Comparison of ENCODE assay signal across 24 cellular contexts in genomic region chr7:30735631-30736030, GRCh38. TPM values are rescaled to one million over a fixed set of nuclear protein-coding genes. Genes with fewer than 3 reads are reported as not detected.
DNase-seq lines count a peak whose midpoint lies in the region; ATAC-seq, FAIRE-seq and TF ChIP-seq lines count a peak whose summit lies in the region.
"Had no signal": no experiment of that assay in that cellular context is flagged by ENCODE, and none has a peak within 500 bp of the region (broad histone marks: within the 10 kb centered on the region; RNA-seq: fewer than 3 reads in every experiment).

No MANE protein-coding gene starts in this region.

- CTCF ChIA-PET in K562 (lab: Yijun Ruan, JAX; ENCODE audit: low intra/inter-chr PET ratio) = no interaction called here

- intact Hi-C loops in K562 (cut with micrococcal nuclease) = loop anchor here (10.0 kb wide), 1 partner anchor 461 kb away; no protein-coding TSS in a partner anchor
- intact Hi-C loops in vagina (cut with DNase I) = no loop called here

- H3K9ac ChIP-seq in K562 (ENCODE audit: insufficient read depth in 1 of 2, low read depth in 2 of 2, low read length in 2 of 2) = no peak overlapping the region

- no peak for FAIRE-seq in D721Med (lab: Jason Lieb, UNC)
- no peak for FAIRE-seq in K562 (lab: Jason Lieb, UNC)
- FAIRE-seq: GM12891, GM18507 had no signal

- no TSS peak for BruUV-seq in K562 (replicated peaks; lab: Mats Ljungman, UMichigan)

- TF ChIP-seq EP300 in K562 (IDR thresholded peaks at IDR 0.05; ENCODE audit: low read length) = no peak

- DNase-seq in D721Med (ENCODE audit: insufficient read length, low spot score) = peak; percentile 88
- DNase-seq in NCI-H82 (lab: John Stamatoyannopoulos, UW) = peak; percentile 95
- no peak for DNase-seq in K562 (ENCODE audit: extremely low read depth in 1 of 4, low spot score in 3 of 4)
- no peak for DNase-seq in stimulated activated CD4-positive, alpha-beta T cell treated with anti-CD3 and anti-CD28 coated beads, Interleukin-12 subunit alpha, Interleukin-12 subunit beta, amount 100 ng/mL, for 4 hours
- no peak for DNase-seq in OCI-M2 (lab: John Stamatoyannopoulos, UW; ENCODE audit: unreplicated experiment)
- no peak for DNase-seq in NOMO-1 (lab: John Stamatoyannopoulos, UW; ENCODE audit: unreplicated experiment in 2 of 2)
- no peak for DNase-seq in vagina (ENCODE audit: extremely low spot score in 2 of 2)
- DNase-seq: C1 segment of cervical spinal cord; Caco-2; CD8-positive, alpha-beta T cell; DMS53; DMS79 treated with DMSO at 0.1 percent for 48 hours; GF-D8; H9 had no signal

- H3K36me3 ChIP-seq in K562 (ENCODE audit: control insufficient read depth, insufficient read depth, low read length) (no peaks in the 10 kb centered on the region), vagina (no peaks in the 10 kb centered on the region)

- in situ Hi-C loops in K562 (cut with MboI) = loop anchor here (10.0 kb wide), 1 partner anchor 571 kb away; no protein-coding TSS in a partner anchor

- no peak for ATAC-seq in K562
- ATAC-seq: CD8-positive, alpha-beta T cell; GM23338; HCT116 had no signal

- no peak overlapping the region for H3K4me3 ChIP-seq in K562
- no peak overlapping the region for H3K4me3 ChIP-seq in vagina
- H3K4me3 ChIP-seq: GM23338 had no signal

- H3K79me2 ChIP-seq in K562 (ENCODE audit: control insufficient read depth, insufficient read depth, low read length) = no peaks in the 10 kb centered on the region

- H4K20me1 ChIP-seq in K562 (replicated peaks; ENCODE audit: control insufficient read depth, insufficient read depth, low read length) = no peaks in the 10 kb centered on the region

- no peak overlapping the region for H2AFZ ChIP-seq in K562 (ENCODE audit: low read depth, low read length)
- H2AFZ ChIP-seq: GM23338 had no signal

- H3K27me3 ChIP-seq in K562 (ENCODE audit: control insufficient read depth in 2 of 2, insufficient read depth in 2 of 2, low read length in 2 of 2) = peaks cover 34 to 62% of the 10 kb centered on the region in 2 experiments
- no peaks in the 10 kb centered on the region for H3K27me3 ChIP-seq in vagina

- POLR2A ChIA-PET in K562 (lab: Yijun Ruan, JAX) = interaction anchor here (0.6 to 1.7 kb wide), 3 partner anchors 9 to 157 kb away, joined by 4 to 6 read pairs (median 4); no protein-coding TSS in a partner anchor

- no peaks in the 10 kb centered on the region for H3K9me1 ChIP-seq in K562 (ENCODE audit: control insufficient read depth, insufficient read depth, low read length)

- TF ChIP-seq RAD21 in K562 (CRISPR knock-in tag; conservative IDR thresholded peaks at IDR 0.05 in 1 of 2, IDR thresholded peaks at IDR 0.05 in 1 of 2) = no peak

- H3K27ac ChIP-seq in K562 (ENCODE audit: extremely low read depth, low read depth, low read length) = no peak overlapping the region
- H3K27ac ChIP-seq in vagina = no peak overlapping the region

- TF ChIP-seq POLR2A in K562 (conservative IDR thresholded peaks at IDR 0.05) (no peak), vagina (IDR thresholded peaks at IDR 0.05) (no peak)

- H3K4me2 ChIP-seq in K562 (ENCODE audit: insufficient read depth, low read length) = no peak overlapping the region
- H3K4me2 ChIP-seq: GM23338 had no signal

- H3K4me1 ChIP-seq in K562 (replicated peaks in 1 of 2; ENCODE audit: control insufficient read depth in 2 of 2, insufficient read depth in 2 of 2, low read length in 2 of 2) (peaks cover 0 to 4% of the 10 kb centered on the region in 2 experiments; a peak in 2 of 5 replicates), vagina (peaks cover 3% of the 10 kb centered on the region)
- H3K4me1 ChIP-seq: Caco-2 had no signal

- TF ChIP-seq CTCF in D721Med (IDR thresholded peaks at IDR 0.05; ENCODE audit: insufficient read depth, missing control alignments) (no peak), K562 (IDR thresholded peaks at IDR 0.05 in 2 of 3, conservative IDR thresholded peaks at IDR 0.05 in 1 of 3; ENCODE audit: insufficient read depth in 2 of 3, low read depth in 1 of 3, low read length in 3 of 3) (no peak), vagina (IDR thresholded peaks at IDR 0.05) (no peak)

- 4% methylated on average over 3 of the region's 3 CpGs for WGBS in K562 (ENCODE audit: insufficient coverage, low coverage, missing lambda C conversion rate)

- no peaks in the 10 kb centered on the region for H3K9me3 ChIP-seq in K562 (replicated peaks; ENCODE audit: control insufficient read depth, insufficient read depth, low read depth, low read length)
- no peaks in the 10 kb centered on the region for H3K9me3 ChIP-seq in vagina
- H3K9me3 ChIP-seq: Caco-2 had no signal

TF ChIP-seq in K562, 482 proteins besides CTCF, POLR2A, EP300 and RAD21 (continues in another document):
- TF ChIP-seq TFAM (CRISPR knock-in tag; conservative IDR thresholded peaks at IDR 0.05) (no peak), RBM17 (IDR thresholded peaks at IDR 0.05; ENCODE audit: borderline replicate concordance, low read depth, low read length) (no peak), ARNT (IDR thresholded peaks at IDR 0.05) (no peak), CTBP1 (IDR thresholded peaks at IDR 0.05; ENCODE audit: borderline replicate concordance) (no peak), SAP30 (IDR thresholded peaks at IDR 0.05; ENCODE audit: borderline replicate concordance, insufficient read depth, low read depth, low read length, poor library complexity, severe bottlenecking) (no peak), TOE1 (IDR thresholded peaks at IDR 0.05; ENCODE audit: borderline replicate concordance) (no peak), TOE1 (CRISPR knock-in tag; IDR thresholded peaks at IDR 0.05; ENCODE audit: borderline replicate concordance, low read depth) (no peak)

RNA-seq across cellular contexts. Expression of gene INMT, which starts 16.3 kb away (rescaled TPM):
- not detected in 2 replicates for total RNA-seq in K562 (2011; cell fraction: chromatin; rRNA removed; ENCODE audit: low replicate concordance)
- not detected in 2 replicates for total RNA-seq in K562 (2011; cell fraction: nucleolus; rRNA removed)
- not detected in 2 replicates for total RNA-seq in K562 (2011; cell fraction: nucleoplasm; rRNA removed)
- total RNA-seq in K562 (2014; rRNA removed) = not detected in 2 replicates
- total RNA-seq in K562 (2014; rRNA removed; fragmentation: Illumina TruSeq; extraction: Trizol) = not detected in 2 replicates
- 0.04 TPM in 1 of 2 replicates, not detected in the other for total RNA-seq in K562 (2015; rRNA removed; fragmentation: Illumina TruSeq; extraction: Trizol)
- total RNA-seq in K562 (2021) = 0.11 and 0.27 TPM in 2 replicates
- polyA plus RNA-seq in K562 (2011; rRNA removed) = not detected in 2 replicates
- polyA plus RNA-seq in K562 (2011; cell fraction: cytosol; rRNA removed) = not detected in 2 replicates
- not detected in 2 replicates for polyA plus RNA-seq in K562 (2011; cell fraction: nucleus; rRNA removed)
- polyA plus RNA-seq in K562 (2012) = 0.05 TPM in 1 of 2 replicates, not detected in the other
- polyA plus RNA-seq in K562 (2014; fragmentation: Illumina TruSeq; extraction: Trizol) = not detected in 2 replicates
- polyA plus RNA-seq in K562 (2014; fragmentation: Nextera tagmentation; extraction: Ambion mirVana) = not detected
- polyA plus RNA-seq in K562 (2014; rRNA removed) = not detected in 2 replicates
- polyA minus RNA-seq in K562 (2011; rRNA and poly(A)+ RNA removed) = not detected in 2 replicates
- polyA minus RNA-seq in K562 (2011; cell fraction: cytosol; rRNA and poly(A)+ RNA removed) = not detected in 2 replicates
- polyA minus RNA-seq in K562 (2011; cell fraction: nucleus; rRNA and poly(A)+ RNA removed) = not detected in 2 replicates
- 5.6 TPM for total RNA-seq in vagina
- total RNA-seq: A172 had no signal

RNA-seq across cellular contexts. Expression of gene MINDY4, which starts 35.6 kb away (rescaled TPM):
- total RNA-seq in K562 (2011; cell fraction: chromatin; rRNA removed; ENCODE audit: low replicate concordance) = 30.4 and 31.9 TPM in 2 replicates
- total RNA-seq in K562 (2011; cell fraction: nucleolus; rRNA removed) = 15.9 and 17.5 TPM in 2 replicates
- total RNA-seq in K562 (2011; cell fraction: nucleoplasm; rRNA removed) = 20.6 and 29.6 TPM in 2 replicates
- total RNA-seq in K562 (2014; rRNA removed) = 11.0 and 13.0 TPM in 2 replicates
- total RNA-seq in K562 (2014; rRNA removed; fragmentation: Illumina TruSeq; extraction: Trizol) = 9.9 and 11.9 TPM in 2 replicates
- 14.1 and 14.4 TPM in 2 replicates for total RNA-seq in K562 (2015; rRNA removed; fragmentation: Illumina TruSeq; extraction: Trizol)
- total RNA-seq in K562 (2021) = 12.6 and 13.1 TPM in 2 replicates
- 4.9 and 8.1 TPM in 2 replicates for polyA plus RNA-seq in K562 (2011; rRNA removed)
- 3.5 and 6.6 TPM in 2 replicates for polyA plus RNA-seq in K562 (2011; cell fraction: cytosol; rRNA removed)
- polyA plus RNA-seq in K562 (2011; cell fraction: nucleus; rRNA removed) = 14.3 and 27.5 TPM in 2 replicates
- 8.7 and 10.6 TPM in 2 replicates for polyA plus RNA-seq in K562 (2012)
- polyA plus RNA-seq in K562 (2014; fragmentation: Illumina TruSeq; extraction: Trizol) = 13.6 and 16.7 TPM in 2 replicates
- polyA plus RNA-seq in K562 (2014; fragmentation: Nextera tagmentation; extraction: Ambion mirVana) = 1 to 10 TPM; 2.1 to 2.3 TPM
- polyA plus RNA-seq in K562 (2014; rRNA removed) = 9.7 and 10.0 TPM in 2 replicates
- 8.8 and 10.5 TPM in 2 replicates for polyA minus RNA-seq in K562 (2011; rRNA and poly(A)+ RNA removed)
- 4.8 and 6.0 TPM in 2 replicates for polyA minus RNA-seq in K562 (2011; cell fraction: cytosol; rRNA and poly(A)+ RNA removed)
- polyA minus RNA-seq in K562 (2011; cell fraction: nucleus; rRNA and poly(A)+ RNA removed) = 21.9 and 22.3 TPM in 2 replicates
- total RNA-seq in vagina = 10.3 TPM

RNA-seq across cellular contexts. Expression of gene CRHR2, which starts 53.4 kb away (rescaled TPM):
- total RNA-seq in K562 (2011; cell fraction: chromatin; rRNA removed; ENCODE audit: low replicate concordance) = not detected in 2 replicates
- not detected in 2 replicates for total RNA-seq in K562 (2011; cell fraction: nucleolus; rRNA removed)
- total RNA-seq in K562 (2011; cell fraction: nucleoplasm; rRNA removed) = not detected in 2 replicates
- total RNA-seq in K562 (2014; rRNA removed) (not detected in 2 replicates), K562 (2014; rRNA removed; fragmentation: Illumina TruSeq; extraction: Trizol) (not detected in 2 replicates), K562 (2015; rRNA removed; fragmentation: Illumina TruSeq; extraction: Trizol) (not detected in 2 replicates), K562 (2021) (not detected in 2 replicates), vagina (not detected)
- polyA plus RNA-seq in K562 (2011; rRNA removed) (not detected in 2 replicates), K562 (2014; fragmentation: Illumina TruSeq; extraction: Trizol) (not detected in 2 replicates), K562 (2014; fragmentation: Nextera tagmentation; extraction: Ambion mirVana) (not detected), K562 (2014; rRNA removed) (not detected in 2 replicates)
- not detected in 2 replicates for polyA plus RNA-seq in K562 (2011; cell fraction: cytosol; rRNA removed)
- polyA plus RNA-seq in K562 (2011; cell fraction: nucleus; rRNA removed) = not detected in 2 replicates
- polyA plus RNA-seq in K562 (2012) = not detected in 2 replicates
- polyA minus RNA-seq in K562 (2011; rRNA and poly(A)+ RNA removed) = not detected in 2 replicates
- polyA minus RNA-seq in K562 (2011; cell fraction: cytosol; rRNA and poly(A)+ RNA removed) = not detected in 2 replicates
- not detected in 2 replicates for polyA minus RNA-seq in K562 (2011; cell fraction: nucleus; rRNA and poly(A)+ RNA removed)
- total RNA-seq: A172, A673, Caco-2, Daoy, G401, H4 had no signal
- polyA plus RNA-seq: BJ had no signal

Comparison
In these comparisons a context has a peak if more than half of its experiments do, and no peak if none do; other contexts are left out.
1. DNase-seq: peak in D721Med (single experiment) and NCI-H82 (single experiment); none in K562 (0 of 4), stimulated activated CD4-positive, alpha-beta T cell treated with anti-CD3 and anti-CD28 coated beads, Interleukin-12 subunit alpha, Interleukin-12 subunit beta, amount 100 ng/mL, for 4 hours (single experiment), OCI-M2 (single experiment), NOMO-1 (0 of 2) and vagina (0 of 2).